25 cellular contexts compared by ENCODE assay signal in genomic region chrX:139903229-139903628, GRCh38.
"Had no signal": no experiment of that assay in that cellular context is flagged by ENCODE, and none has a peak within 500 bp of the region (broad histone marks: within the 10 kb centered on the region; RNA-seq: fewer than 3 reads in every experiment).

No MANE protein-coding gene starts in this region.

- H3K27me3 ChIP-seq: foreskin keratinocyte, gastroesophageal sphincter, hepatocyte, left lung had no signal

- H3K27ac Mint-ChIP-seq: immature natural killer cell had no signal

- ATAC-seq: esophagus mucosa, foreskin keratinocyte, gastroesophageal sphincter, heart left ventricle, left lung, left ventricle myocardium superior, lower lobe of right lung had no signal

- H3K4me1 ChIP-seq: foreskin keratinocyte, gastroesophageal sphincter, left lung, lower lobe of right lung had no signal

- DNase-seq: dermis blood vessel endothelial cell; dorsolateral prefrontal cortex; effector CD4-positive, alpha-beta T cell; effector memory CD4-positive, alpha-beta T cell; erythroblast; foreskin keratinocyte; heart left ventricle; hypothalamus; immature natural killer cell; islet precursor cell; kidney; kidney glomerular epithelial cell; left lung; left ventricle myocardium superior; lower lobe of right lung; mesenchymal stem cell; midbrain had no signal

- H3K27ac ChIP-seq: coronary artery, dorsolateral prefrontal cortex, epithelial cell of prostate, foreskin keratinocyte, gastroesophageal sphincter, heart left ventricle, hepatocyte, left lung, lower lobe of right lung had no signal

- FAIRE-seq: colon, endometrium, frontal cortex, kidney had no signal

- H3K36me3 Mint-ChIP-seq: immature natural killer cell had no signal

- H3K36me3 ChIP-seq: gastroesophageal sphincter, heart left ventricle, left lung, lower lobe of right lung had no signal

- H3K4me3 Mint-ChIP-seq: immature natural killer cell had no signal

- H3K9me3 Mint-ChIP-seq: immature natural killer cell had no signal

- H3K9me3 ChIP-seq: gastroesophageal sphincter, heart left ventricle, left lung, lower lobe of right lung had no signal

- H3K4me3 ChIP-seq: coronary artery, dorsolateral prefrontal cortex, gastroesophageal sphincter, heart left ventricle, hepatocyte, left lung, lower lobe of right lung had no signal
